ENCODE assay signal across 13 cellular contexts in genomic region chr12:121964813-121965643, GRCh38. TPM values are rescaled to one million over a fixed set of nuclear protein-coding genes. Genes with fewer than 3 reads are reported as not detected.
DNase-seq lines count a peak whose midpoint lies in the region; ATAC-seq and TF ChIP-seq lines count a peak whose summit lies in the region.
"Had no signal": no experiment of that assay in that cellular context is flagged by ENCODE, and none has a peak within 500 bp of the region (broad histone marks: within the 10 kb centered on the region; RNA-seq: fewer than 3 reads in every experiment).

No MANE protein-coding gene starts in this region.

- H3K4me1 Mint-ChIP-seq in central memory CD8-positive, alpha-beta T cell: no peaks in the 10 kb centered on the region

- peak; percentile 33 for DNase-seq in DMS79 treated with DMSO at 0.1 percent for 48 hours (lab: John Stamatoyannopoulos, UW)
- DNase-seq in LHCN-M2 (ENCODE audit: low read depth): peak; percentile 64
- DNase-seq in central memory CD8-positive, alpha-beta T cell (ENCODE audit: low spot score in 2 of 2): no peak
- DNase-seq in omental fat pad (ENCODE audit: low spot score): no peak
- DNase-seq in NOMO-1 treated with DMSO at 0.1 percent for 48 hours (lab: John Stamatoyannopoulos, UW; ENCODE audit: unreplicated experiment): no peak
- DNase-seq in NCI-H748 treated with DMSO at 0.1 percent for 48 hours (lab: John Stamatoyannopoulos, UW): no peak
- DNase-seq in GM19240 (ENCODE audit: insufficient read length, low spot score): no peak
- DNase-seq: activated CD4-positive, alpha-beta T cell treated with anti-CD3 and anti-CD28 coated beads, Interleukin-2, amount 50 U/mL, for 48 hours; activated gamma-delta T cell; central memory CD4-positive, alpha-beta T cell; esophagus squamous epithelium had no signal

- H3K27me3 Mint-ChIP-seq in central memory CD8-positive, alpha-beta T cell: no peaks in the 10 kb centered on the region

- TF ChIP-seq CTCF in omental fat pad (IDR thresholded peaks at IDR 0.05): no peak

- no peak for ATAC-seq in central memory CD8-positive, alpha-beta T cell (replicated peaks; ENCODE audit: extremely low read depth, poor library complexity, severe bottlenecking)
- ATAC-seq in omental fat pad (ENCODE audit: low FRiP score) (peak; percentile 71), GM18907 (IDR thresholded peaks at IDR 0.05; ENCODE audit: unreplicated experiment) (no peak)
- ATAC-seq: HepG2 had no signal

- H3K27ac Mint-ChIP-seq in central memory CD8-positive, alpha-beta T cell (ENCODE audit: low read depth): peak overlapping the region; percentile 62

- no peaks in the 10 kb centered on the region for H3K9me3 Mint-ChIP-seq in central memory CD8-positive, alpha-beta T cell

- H3K36me3 Mint-ChIP-seq in central memory CD8-positive, alpha-beta T cell (ENCODE audit: insufficient read depth): no peaks in the 10 kb centered on the region

- H3K4me3 Mint-ChIP-seq in central memory CD8-positive, alpha-beta T cell: no peak overlapping the region

RNA-seq across cellular contexts. Expression of gene CFAP251, which starts 46.6 kb away (rescaled TPM):
- 2.1 and 2.2 TPM in 2 replicates for total RNA-seq in LHCN-M2 (2014; rRNA removed)
- 4.3 TPM for polyA plus RNA-seq in LHCN-M2 (2012)
- 10 to 100 TPM in 1 of 4 donors, 1 to 10 TPM in 3; 4.6 to 15.3 (median 7.1) TPM for total RNA-seq in omental fat pad

RNA-seq across cellular contexts. Expression of gene BCL7A, which starts 56.7 kb away (rescaled TPM):
- total RNA-seq in LHCN-M2 (2014; rRNA removed) (3.1 and 5.7 TPM in 2 replicates), omental fat pad (1 to 10 TPM; 2.8 to 4.9 (median 3.4) TPM)
- 3.6 TPM for polyA plus RNA-seq in LHCN-M2 (2012)

Comparison
In these comparisons a context has a peak if more than half of its experiments do, and no peak if none do; other contexts are left out.
1. DNase-seq: peak in DMS79 treated with DMSO at 0.1 percent for 48 hours (single experiment) and LHCN-M2 (single experiment); none in central memory CD8-positive, alpha-beta T cell (0 of 2), omental fat pad (single experiment), NOMO-1 treated with DMSO at 0.1 percent for 48 hours (single experiment), NCI-H748 treated with DMSO at 0.1 percent for 48 hours (single experiment) and GM19240 (single experiment).